ENCODE assay signal across 19 cellular contexts in genomic region chr20:38564680-38565079, GRCh38. TPM values are rescaled to one million over a fixed set of nuclear protein-coding genes. Genes with fewer than 3 reads are reported as not detected.
DNase-seq lines count a peak whose midpoint lies in the region; ATAC-seq, FAIRE-seq and TF ChIP-seq lines count a peak whose summit lies in the region.
"Had no signal": no experiment of that assay in that cellular context is flagged by ENCODE, and none has a peak within 500 bp of the region (broad histone marks: within the 10 kb centered on the region; RNA-seq: fewer than 3 reads in every experiment).

No MANE protein-coding gene starts in this region.

- H3K4me3 Mint-ChIP-seq in CD8-positive, alpha-beta T cell, result no peak overlapping the region
- H3K4me3 Mint-ChIP-seq in stimulated activated naive B cell treated with anti-CD40 and anti-IgM and Interleukin-4, amounts not matched to agents 10 μg/mL and 1 μg/mL and 100 μg/mL, for 72 hours, result no peak overlapping the region
- H3K4me3 Mint-ChIP-seq: CD4-positive, CD25-positive, alpha-beta regulatory T cell; GM23338 had no signal

- peak overlapping the region; percentile 55 for H3K27ac Mint-ChIP-seq in CD8-positive, alpha-beta T cell
- no peak overlapping the region for H3K27ac Mint-ChIP-seq in stimulated activated naive B cell treated with anti-CD40 and anti-IgM and Interleukin-4, amounts not matched to agents 10 μg/mL and 1 μg/mL and 100 μg/mL, for 72 hours
- H3K27ac Mint-ChIP-seq: GM23338 had no signal

- in situ Hi-C loops in K562 (cut with MboI), result no loop called here

- intact Hi-C loops in CD8-positive, alpha-beta T cell (cut with DNase I, micrococcal nuclease), result no loop called here
- intact Hi-C loops in K562 (cut with micrococcal nuclease), result no loop called here
- intact Hi-C loops in posterior cingulate gyrus (cut with DNase I), result no loop called here

- H3K4me1 ChIP-seq in CD8-positive, alpha-beta T cell (ENCODE audit: insufficient read depth, low read length), result no peaks in the 10 kb centered on the region
- H3K4me1 ChIP-seq in HEK293 (ENCODE audit: control insufficient read depth, insufficient read depth, low read length) (no peaks in the 10 kb centered on the region), K562 (replicated peaks in 1 of 2; ENCODE audit: control insufficient read depth in 2 of 2, insufficient read depth in 2 of 2, low read length in 2 of 2) (peaks cover 13 to 18% of the 10 kb centered on the region in 2 experiments; a peak in 4 of 5 replicates)
- H3K4me1 ChIP-seq: HAP-1 had no signal

- TF ChIP-seq EP300 in K562 (IDR thresholded peaks at IDR 0.05; ENCODE audit: low read length), result no peak

- TF ChIP-seq CTCF in CD8-positive, alpha-beta T cell (IDR thresholded peaks at IDR 0.05), result no peak
- TF ChIP-seq CTCF in HEK293 (tag by site-specific recombination; IDR thresholded peaks at IDR 0.05) (no peak), K562 (IDR thresholded peaks at IDR 0.05 in 2 of 3, conservative IDR thresholded peaks at IDR 0.05 in 1 of 3; ENCODE audit: insufficient read depth in 2 of 3, low read depth in 1 of 3, low read length in 3 of 3) (no peak)

- peaks cover 87% of the 10 kb centered on the region for H3K36me3 Mint-ChIP-seq in CD8-positive, alpha-beta T cell
- H3K36me3 Mint-ChIP-seq in stimulated activated naive B cell treated with anti-CD40 and anti-IgM and Interleukin-4, amounts not matched to agents 10 μg/mL and 1 μg/mL and 100 μg/mL, for 72 hours, result peaks cover 25 to 40% of the 10 kb centered on the region in 2 donors

- no peak overlapping the region for H3K9ac ChIP-seq in K562 (ENCODE audit: insufficient read depth in 1 of 2, low read depth in 2 of 2, low read length in 2 of 2)

- no peaks in the 10 kb centered on the region for H4K20me1 ChIP-seq in K562 (replicated peaks; ENCODE audit: control insufficient read depth, insufficient read depth, low read length)

- no peaks in the 10 kb centered on the region for H3K9me3 Mint-ChIP-seq in CD8-positive, alpha-beta T cell
- no peaks in the 10 kb centered on the region for H3K9me3 Mint-ChIP-seq in stimulated activated naive B cell treated with anti-CD40 and anti-IgM and Interleukin-4, amounts not matched to agents 10 μg/mL and 1 μg/mL and 100 μg/mL, for 72 hours
- H3K9me3 Mint-ChIP-seq: CD4-positive, CD25-positive, alpha-beta regulatory T cell; GM23338 had no signal

- H3K36me3 ChIP-seq in CD8-positive, alpha-beta T cell (ENCODE audit: insufficient read depth, low read length), result peaks cover 17% of the 10 kb centered on the region
- H3K36me3 ChIP-seq in HEK293 (ENCODE audit: control insufficient read depth in 2 of 2, insufficient read depth in 1 of 2, low read length in 2 of 2) (peaks cover 0 to 69% of the 10 kb centered on the region in 2 experiments; a peak in 2 of 3 replicates), K562 (ENCODE audit: control insufficient read depth, insufficient read depth, low read length) (peaks cover 53% of the 10 kb centered on the region)

- no peaks in the 10 kb centered on the region for H3K9me3 ChIP-seq in CD8-positive, alpha-beta T cell (ENCODE audit: low read length)
- no peaks in the 10 kb centered on the region for H3K9me3 ChIP-seq in HEK293 (ENCODE audit: control insufficient read depth, insufficient read depth, low read depth, low read length)
- no peaks in the 10 kb centered on the region for H3K9me3 ChIP-seq in K562 (replicated peaks; ENCODE audit: control insufficient read depth, insufficient read depth, low read depth, low read length)
- H3K9me3 ChIP-seq: HAP-1 had no signal

- FAIRE-seq in K562 (lab: Jason Lieb, UNC), result peak; percentile 70
- FAIRE-seq: G401.6 had no signal

- no peaks in the 10 kb centered on the region for H3K4me1 Mint-ChIP-seq in CD8-positive, alpha-beta T cell (ENCODE audit: low read depth)
- H3K4me1 Mint-ChIP-seq in stimulated activated naive B cell treated with anti-CD40 and anti-IgM and Interleukin-4, amounts not matched to agents 10 μg/mL and 1 μg/mL and 100 μg/mL, for 72 hours, result peaks cover 0 to under 1% of the 10 kb centered on the region in 2 donors
- H3K4me1 Mint-ChIP-seq: GM23338 had no signal

- H2AFZ ChIP-seq in K562 (ENCODE audit: low read depth, low read length), result no peak overlapping the region
- H2AFZ ChIP-seq: GM23338 had no signal

- WGBS in K562 (ENCODE audit: insufficient coverage, low coverage, missing lambda C conversion rate), result no CpG with 5 or more reads among the region's 1 CpG

- no peaks in the 10 kb centered on the region for H3K9me1 ChIP-seq in K562 (ENCODE audit: control insufficient read depth, insufficient read depth, low read length)

- TF ChIP-seq POLR2A in K562 (conservative IDR thresholded peaks at IDR 0.05), result no peak

- POLR2A ChIA-PET in CD8-positive, alpha-beta T cell (lab: Charles Lee), result no interaction called here
- POLR2A ChIA-PET in HEK293 (lab: Yijun Ruan, JAX), result no interaction called here
- POLR2A ChIA-PET in K562 (lab: Yijun Ruan, JAX), result no interaction called here

- no peaks in the 10 kb centered on the region for H3K79me2 ChIP-seq in K562 (ENCODE audit: control insufficient read depth, insufficient read depth, low read length)

- CTCF ChIA-PET in CD8-positive, alpha-beta T cell (lab: Charles Lee), result no interaction called here
- CTCF ChIA-PET in HEK293 (lab: Yijun Ruan, JAX), result no interaction called here
- CTCF ChIA-PET in K562 (lab: Yijun Ruan, JAX; ENCODE audit: low intra/inter-chr PET ratio), result no interaction called here

- no peak for TF ChIP-seq RAD21 in K562 (CRISPR knock-in tag; conservative IDR thresholded peaks at IDR 0.05 in 1 of 2, IDR thresholded peaks at IDR 0.05 in 1 of 2)

- no peaks in the 10 kb centered on the region for H3K27me3 Mint-ChIP-seq in CD8-positive, alpha-beta T cell (ENCODE audit: low read depth)
- no peaks in the 10 kb centered on the region for H3K27me3 Mint-ChIP-seq in stimulated activated naive B cell treated with anti-CD40 and anti-IgM and Interleukin-4, amounts not matched to agents 10 μg/mL and 1 μg/mL and 100 μg/mL, for 72 hours
- H3K27me3 Mint-ChIP-seq: CD4-positive, CD25-positive, alpha-beta regulatory T cell had no signal

- no TSS peak for BruUV-seq in K562 (replicated peaks; lab: Mats Ljungman, UMichigan)

- H3K4me2 ChIP-seq in K562 (ENCODE audit: insufficient read depth, low read length), result no peak overlapping the region
- H3K4me2 ChIP-seq: GM23338 had no signal

- H3K27ac ChIP-seq in CD8-positive, alpha-beta T cell (ENCODE audit: low read depth, low read length), result no peak overlapping the region
- H3K27ac ChIP-seq in HEK293 (ENCODE audit: extremely low read depth, low read depth, low read length), result no peak overlapping the region
- no peak overlapping the region for H3K27ac ChIP-seq in K562 (ENCODE audit: extremely low read depth, low read depth, low read length)
- H3K27ac ChIP-seq: C4-2B had no signal

- H3K27me3 ChIP-seq in CD8-positive, alpha-beta T cell (ENCODE audit: insufficient read depth, low read length), result no peaks in the 10 kb centered on the region
- no peaks in the 10 kb centered on the region for H3K27me3 ChIP-seq in K562 (ENCODE audit: control insufficient read depth in 2 of 2, insufficient read depth in 2 of 2, low read length in 2 of 2)

- ATAC-seq in CD8-positive, alpha-beta T cell, result no peak
- no peak; the same call in 2 of the 3 replicates for ATAC-seq in K562
- ATAC-seq in stimulated activated naive B cell treated with anti-CD40 and anti-IgM and Interleukin-4, amounts not matched to agents 10 μg/mL and 1 μg/mL and 100 μg/mL, for 72 hours (replicated peaks), result no peak
- ATAC-seq: GM23338 had no signal

- DNase-seq in CD8-positive, alpha-beta T cell, result no peak
- no peak for DNase-seq in K562 (ENCODE audit: extremely low read depth in 1 of 4, low spot score in 3 of 4)
- DNase-seq in posterior cingulate gyrus, result no peak
- DNase-seq in activated CD4-positive, alpha-beta T cell treated with anti-CD3 and anti-CD28 coated beads for 1 hour, result no peak
- no peak for DNase-seq in stimulated activated naive B cell treated with anti-CD40 and anti-IgM and Interleukin-4, amounts not matched to agents 10 μg/mL and 1 μg/mL and 100 μg/mL, for 72 hours
- DNase-seq: Calu3; CD4-positive, CD25-positive, alpha-beta regulatory T cell; COR-L47; DMS153; DND-41 had no signal

- no peak overlapping the region for H3K4me3 ChIP-seq in CD8-positive, alpha-beta T cell (ENCODE audit: low read depth, low read length)
- H3K4me3 ChIP-seq in HEK293 (ENCODE audit: low read depth, low read length) (no peak overlapping the region), K562 (no peak overlapping the region)
- H3K4me3 ChIP-seq: GM23338, HAP-1 had no signal

RNA-seq across cellular contexts. Expression of gene ADIG, which starts 16.3 kb away (rescaled TPM):
- not detected for total RNA-seq in CD8-positive, alpha-beta T cell
- total RNA-seq in K562 (2011; cell fraction: chromatin; rRNA removed; ENCODE audit: low replicate concordance), result not detected in 2 replicates
- not detected in 2 replicates for total RNA-seq in K562 (2011; cell fraction: nucleolus; rRNA removed)
- not detected in 2 replicates for total RNA-seq in K562 (2011; cell fraction: nucleoplasm; rRNA removed)
- total RNA-seq in K562 (2014; rRNA removed), result not detected in 2 replicates
- not detected in 2 replicates for total RNA-seq in K562 (2014; rRNA removed; fragmentation: Illumina TruSeq; extraction: Trizol)
- not detected in 2 replicates for total RNA-seq in K562 (2015; rRNA removed; fragmentation: Illumina TruSeq; extraction: Trizol)
- total RNA-seq in K562 (2021), result not detected in 2 replicates
- polyA plus RNA-seq in K562 (2011; rRNA removed), result not detected in 2 replicates
- not detected in 2 replicates for polyA plus RNA-seq in K562 (2011; cell fraction: cytosol; rRNA removed)
- polyA plus RNA-seq in K562 (2011; cell fraction: nucleus; rRNA removed), result not detected in 2 replicates
- polyA plus RNA-seq in K562 (2012), result not detected in 2 replicates
- not detected in 2 replicates for polyA plus RNA-seq in K562 (2014; fragmentation: Illumina TruSeq; extraction: Trizol)
- not detected for polyA plus RNA-seq in K562 (2014; fragmentation: Nextera tagmentation; extraction: Ambion mirVana)
- polyA plus RNA-seq in K562 (2014; rRNA removed), result not detected in 2 replicates
- not detected in 2 replicates for polyA minus RNA-seq in K562 (2011; rRNA and poly(A)+ RNA removed)
- polyA minus RNA-seq in K562 (2011; cell fraction: cytosol; rRNA and poly(A)+ RNA removed), result not detected in 2 replicates
- not detected in 2 replicates for polyA minus RNA-seq in K562 (2011; cell fraction: nucleus; rRNA and poly(A)+ RNA removed)
- total RNA-seq: A172; A673; Calu3; CD4-positive, CD25-positive, alpha-beta regulatory T cell; GM23338; H4 had no signal
- polyA plus RNA-seq: BJ; CD4-positive, CD25-positive, alpha-beta regulatory T cell; GM23338 had no signal

RNA-seq across cellular contexts. Expression of gene ARHGAP40, which starts 36.9 kb away (rescaled TPM):
- not detected for total RNA-seq in CD8-positive, alpha-beta T cell
- total RNA-seq in K562 (2011; cell fraction: chromatin; rRNA removed; ENCODE audit: low replicate concordance), result 0.09 TPM in 1 of 2 replicates, not detected in the other
- total RNA-seq in K562 (2011; cell fraction: nucleolus; rRNA removed), result not detected in 2 replicates
- total RNA-seq in K562 (2011; cell fraction: nucleoplasm; rRNA removed), result not detected in 2 replicates
- total RNA-seq in K562 (2014; rRNA removed) (not detected in 2 replicates), K562 (2014; rRNA removed; fragmentation: Illumina TruSeq; extraction: Trizol) (not detected in 2 replicates), K562 (2015; rRNA removed; fragmentation: Illumina TruSeq; extraction: Trizol) (not detected in 2 replicates), K562 (2021) (not detected in 2 replicates)
- polyA plus RNA-seq in K562 (2011; rRNA removed) (not detected in 2 replicates), K562 (2014; fragmentation: Illumina TruSeq; extraction: Trizol) (not detected in 2 replicates), K562 (2014; fragmentation: Nextera tagmentation; extraction: Ambion mirVana) (not detected), K562 (2014; rRNA removed) (not detected in 2 replicates)
- not detected in 2 replicates for polyA plus RNA-seq in K562 (2011; cell fraction: cytosol; rRNA removed)
- polyA plus RNA-seq in K562 (2011; cell fraction: nucleus; rRNA removed), result 0.10 and 0.11 TPM in 2 replicates
- 0.03 TPM in 1 of 2 replicates, not detected in the other for polyA plus RNA-seq in K562 (2012)
- polyA minus RNA-seq in K562 (2011; rRNA and poly(A)+ RNA removed), result not detected in 2 replicates
- polyA minus RNA-seq in K562 (2011; cell fraction: cytosol; rRNA and poly(A)+ RNA removed), result not detected in 2 replicates
- not detected in 2 replicates for polyA minus RNA-seq in K562 (2011; cell fraction: nucleus; rRNA and poly(A)+ RNA removed)
- total RNA-seq: A172; A673; CD4-positive, CD25-positive, alpha-beta regulatory T cell; H4 had no signal
- polyA plus RNA-seq: BJ; CD4-positive, CD25-positive, alpha-beta regulatory T cell; GM23338 had no signal
